Comparison of ENCODE assay signal across 8 cellular contexts in the genomic region with DNA sequence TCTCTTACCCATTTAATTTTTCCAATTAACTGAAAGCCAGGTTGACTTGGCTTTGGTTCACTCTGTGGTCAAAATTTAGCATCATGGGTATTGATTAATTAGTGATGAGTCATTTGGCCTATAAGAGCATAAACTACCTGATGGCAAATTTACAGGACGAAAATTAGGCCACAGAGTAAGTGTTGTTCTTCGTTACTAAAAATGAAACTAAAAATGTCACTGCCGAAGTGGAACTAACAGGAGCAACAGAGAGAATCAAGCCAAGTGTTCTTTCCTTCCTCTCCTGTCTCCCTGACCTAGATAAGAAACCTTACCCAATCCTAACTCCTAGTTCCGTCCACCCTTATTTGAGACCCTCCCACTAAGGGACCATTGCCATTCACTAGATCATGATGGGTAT.
DNase-seq lines count a peak whose midpoint lies in the region; ATAC-seq and TF ChIP-seq lines count a peak whose summit lies in the region.

No MANE protein-coding gene starts in this region.

- H4K20me1 ChIP-seq in SK-N-SH (ENCODE audit: insufficient read depth) = no peaks in the 10 kb centered on the region

- in situ Hi-C loops in Panc1 (cut with HindIII; ENCODE audit: low pct_unique_long_range_greater_than_20kb, low sequenced_read_pairs) = no loop called here

- POLR2A ChIA-PET in SK-N-SH (lab: Yijun Ruan, JAX) (no interaction called here), Panc1 (lab: Charles Lee) (no interaction called here)

- no peak for TF ChIP-seq EP300 in SK-N-SH (IDR thresholded peaks at IDR 0.05; ENCODE audit: borderline replicate concordance in 1 of 2, low read depth in 1 of 2, low read length in 1 of 2)

- no peaks in the 10 kb centered on the region for H3K79me2 ChIP-seq in SK-N-SH (ENCODE audit: insufficient read depth)

- ATAC-seq in SK-N-SH treated with all-trans-retinoic acid at 6 μM for 48 hours (no peak), HG02973 (IDR thresholded peaks at IDR 0.05; ENCODE audit: unreplicated experiment) (peak; percentile 90), Panc1 (0 out of 2 replicates have a peak, but pooled peaks have one; percentile 26), heart left ventricle (peak; percentile 58 to 66 (median 64))

- TF ChIP-seq POLR2A in heart left ventricle (IDR thresholded peaks at IDR 0.05) (no peak), uterus (IDR thresholded peaks at IDR 0.05) (no peak)

- DNase-seq in SK-N-SH = no peak
- DNase-seq in Panc1 (ENCODE audit: low read depth, low spot score) = no peak
- no peak for DNase-seq in heart left ventricle
- DNase-seq in uterus = no peak
- no peak for DNase-seq in effector CD4-positive, alpha-beta T cell
- no peak for DNase-seq in DMS 273 treated with DMSO at 0.1 percent for 48 hours (lab: John Stamatoyannopoulos, UW)

- TF ChIP-seq RAD21 in SK-N-SH (IDR thresholded peaks at IDR 0.05; ENCODE audit: low read length) = no peak

- H3K27ac ChIP-seq in SK-N-SH (ENCODE audit: low read depth in 2 of 2, low read length in 1 of 2) = no peak overlapping the region
- H3K27ac ChIP-seq in Panc1 (ENCODE audit: low read length) = no peak overlapping the region
- H3K27ac ChIP-seq in heart left ventricle = peak overlapping the region in 2 of 12 donors; percentile 3 to 36
- H3K27ac ChIP-seq in uterus = no peak overlapping the region

- CTCF ChIA-PET in SK-N-SH (lab: Yijun Ruan, JAX) = interaction anchor here (1.3 kb wide), 1 partner anchor 261 kb away, joined by 3 read pairs; no protein-coding TSS in a partner anchor
- CTCF ChIA-PET in Panc1 (lab: Charles Lee) = no interaction called here

- peaks cover 0 to 6% of the 10 kb centered on the region in 2 experiments; a peak in 2 of 4 replicates for H3K4me1 ChIP-seq in SK-N-SH (ENCODE audit: control insufficient read depth in 1 of 2, insufficient read depth in 2 of 2, low read depth in 1 of 2, low read length in 1 of 2)
- H3K4me1 ChIP-seq in Panc1 (ENCODE audit: control insufficient read depth, insufficient read depth, low read length) = no peaks in the 10 kb centered on the region
- peaks cover 0 to 17% (median 6%) of the 10 kb centered on the region in 12 donors for H3K4me1 ChIP-seq in heart left ventricle
- H3K4me1 ChIP-seq in uterus = no peaks in the 10 kb centered on the region

- H3K9ac ChIP-seq in SK-N-SH = no peak overlapping the region

- H3K4me2 ChIP-seq in SK-N-SH = peak overlapping the region; percentile 33; the same call in 1 of the 2 replicates

- H2AFZ ChIP-seq in SK-N-SH (ENCODE audit: low read depth) = 0 out of 2 replicates have a peak overlapping the region, but pooled peaks have one; percentile 35

- no peaks in the 10 kb centered on the region for H3F3A ChIP-seq in SK-N-SH (replicated peaks; ENCODE audit: insufficient read depth)

- no TSS peak for BruUV-seq in Panc1 (replicated peaks; lab: Mats Ljungman, UMichigan)

- H3K36me3 ChIP-seq in SK-N-SH (replicated peaks in 1 of 2; ENCODE audit: control insufficient read depth in 1 of 2, insufficient read depth in 2 of 2, low read length in 1 of 2) (no peaks in the 10 kb centered on the region), Panc1 (ENCODE audit: control insufficient read depth, insufficient read depth, low read length) (no peaks in the 10 kb centered on the region), heart left ventricle (no peaks in the 10 kb centered on the region), uterus (no peaks in the 10 kb centered on the region)

- H3K9me3 ChIP-seq in SK-N-SH (no peaks in the 10 kb centered on the region), Panc1 (ENCODE audit: control insufficient read depth, insufficient read depth, low read depth, low read length) (no peaks in the 10 kb centered on the region), heart left ventricle (no peaks in the 10 kb centered on the region), uterus (no peaks in the 10 kb centered on the region)

- intact Hi-C loops in Panc1 (cut with micrococcal nuclease; ENCODE audit: unreplicated experiment) (no loop called here), heart left ventricle (cut with DNase I) (no loop called here), uterus (cut with DNase I; ENCODE audit: low total_unique reads) (no loop called here)

- H3K4me3 ChIP-seq in SK-N-SH (ENCODE audit: low read depth in 2 of 2, low read length in 1 of 2) = no peak overlapping the region; a peak in 1 of 4 replicates
- peak overlapping the region; percentile 20 to 36; a peak in 3 of 4 replicates for H3K4me3 ChIP-seq in Panc1 (ENCODE audit: low read depth in 2 of 2, low read length in 2 of 2)
- peak overlapping the region in 9 of 12 donors; percentile 16 to 51 (median 35) for H3K4me3 ChIP-seq in heart left ventricle
- peak overlapping the region; percentile 13 to 32 for H3K4me3 ChIP-seq in uterus

- H3K27me3 ChIP-seq in SK-N-SH (ENCODE audit: insufficient read depth) (no peaks in the 10 kb centered on the region), Panc1 (ENCODE audit: control insufficient read depth, insufficient read depth, low read length) (no peaks in the 10 kb centered on the region), heart left ventricle (no peaks in the 10 kb centered on the region), uterus (no peaks in the 10 kb centered on the region)

- no peak for TF ChIP-seq CTCF in SK-N-SH (IDR thresholded peaks at IDR 0.05)
- TF ChIP-seq CTCF in Panc1 (IDR thresholded peaks at IDR 0.05) = no peak
- no peak for TF ChIP-seq CTCF in heart left ventricle (IDR thresholded peaks at IDR 0.05)
- TF ChIP-seq CTCF in uterus (IDR thresholded peaks at IDR 0.05) = no peak

- WGBS in SK-N-SH (ENCODE audit: low lambda C conversion rate) = 60% methylated on average over 4 of the region's 4 CpGs
- WGBS in heart left ventricle, 4 donors = 4 to 39% (median 10%) methylated on average over 4 of the region's 4 CpGs

- no peaks in the 10 kb centered on the region for H3K9me2 ChIP-seq in SK-N-SH

TF ChIP-seq in SK-N-SH, 30 proteins besides CTCF, POLR2A, EP300 and RAD21:
- no peak for TF ChIP-seq EZH2phosphoT487 (IDR thresholded peaks at IDR 0.05; ENCODE audit: borderline replicate concordance, low read depth)

TF ChIP-seq in SK-N-SH treated with all-trans-retinoic acid at 6 μM for 48 hours, 23 proteins besides CTCF, POLR2A, EP300 and RAD21:
- TF ChIP-seq, protein P1, sequence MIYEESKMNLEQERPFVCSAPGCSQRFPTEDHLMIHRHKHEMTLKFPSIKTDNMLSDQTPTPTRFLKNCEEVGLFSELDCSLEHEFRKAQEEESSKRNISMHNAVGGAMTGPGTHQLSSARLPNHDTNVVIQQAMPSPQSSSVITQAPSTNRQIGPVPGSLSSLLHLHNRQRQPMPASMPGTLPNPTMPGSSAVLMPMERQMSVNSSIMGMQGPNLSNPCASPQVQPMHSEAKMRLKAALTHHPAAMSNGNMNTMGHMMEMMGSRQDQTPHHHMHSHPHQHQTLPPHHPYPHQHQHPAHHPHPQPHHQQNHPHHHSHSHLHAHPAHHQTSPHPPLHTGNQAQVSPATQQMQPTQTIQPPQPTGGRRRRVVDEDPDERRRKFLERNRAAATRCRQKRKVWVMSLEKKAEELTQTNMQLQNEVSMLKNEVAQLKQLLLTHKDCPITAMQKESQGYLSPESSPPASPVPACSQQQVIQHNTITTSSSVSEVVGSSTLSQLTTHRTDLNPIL (CRISPR knock-in tag; IDR thresholded peaks at IDR 0.05; ENCODE audit: low read depth) = no peak
- TF ChIP-seq BACH2 (CRISPR knock-in tag; IDR thresholded peaks at IDR 0.05; ENCODE audit: borderline replicate concordance) (no peak), TCF4 (CRISPR knock-in tag; IDR thresholded peaks at IDR 0.05; ENCODE audit: borderline replicate concordance) (no peak), CSDC2 (CRISPR knock-in tag; IDR thresholded peaks at IDR 0.05) (no peak), ZNF565 (CRISPR knock-in tag; conservative IDR thresholded peaks at IDR 0.05; ENCODE audit: low read depth) (no peak), ZFP3 (CRISPR knock-in tag; IDR thresholded peaks at IDR 0.05) (no peak)
- TF ChIP-seq, protein P2, sequence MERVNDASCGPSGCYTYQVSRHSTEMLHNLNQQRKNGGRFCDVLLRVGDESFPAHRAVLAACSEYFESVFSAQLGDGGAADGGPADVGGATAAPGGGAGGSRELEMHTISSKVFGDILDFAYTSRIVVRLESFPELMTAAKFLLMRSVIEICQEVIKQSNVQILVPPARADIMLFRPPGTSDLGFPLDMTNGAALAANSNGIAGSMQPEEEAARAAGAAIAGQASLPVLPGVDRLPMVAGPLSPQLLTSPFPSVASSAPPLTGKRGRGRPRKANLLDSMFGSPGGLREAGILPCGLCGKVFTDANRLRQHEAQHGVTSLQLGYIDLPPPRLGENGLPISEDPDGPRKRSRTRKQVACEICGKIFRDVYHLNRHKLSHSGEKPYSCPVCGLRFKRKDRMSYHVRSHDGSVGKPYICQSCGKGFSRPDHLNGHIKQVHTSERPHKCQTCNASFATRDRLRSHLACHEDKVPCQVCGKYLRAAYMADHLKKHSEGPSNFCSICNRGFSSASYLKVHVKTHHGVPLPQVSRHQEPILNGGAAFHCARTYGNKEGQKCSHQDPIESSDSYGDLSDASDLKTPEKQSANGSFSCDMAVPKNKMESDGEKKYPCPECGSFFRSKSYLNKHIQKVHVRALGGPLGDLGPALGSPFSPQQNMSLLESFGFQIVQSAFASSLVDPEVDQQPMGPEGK (CRISPR knock-in tag; IDR thresholded peaks at IDR 0.05; ENCODE audit: borderline replicate concordance) = no peak
- TF ChIP-seq, protein P3, sequence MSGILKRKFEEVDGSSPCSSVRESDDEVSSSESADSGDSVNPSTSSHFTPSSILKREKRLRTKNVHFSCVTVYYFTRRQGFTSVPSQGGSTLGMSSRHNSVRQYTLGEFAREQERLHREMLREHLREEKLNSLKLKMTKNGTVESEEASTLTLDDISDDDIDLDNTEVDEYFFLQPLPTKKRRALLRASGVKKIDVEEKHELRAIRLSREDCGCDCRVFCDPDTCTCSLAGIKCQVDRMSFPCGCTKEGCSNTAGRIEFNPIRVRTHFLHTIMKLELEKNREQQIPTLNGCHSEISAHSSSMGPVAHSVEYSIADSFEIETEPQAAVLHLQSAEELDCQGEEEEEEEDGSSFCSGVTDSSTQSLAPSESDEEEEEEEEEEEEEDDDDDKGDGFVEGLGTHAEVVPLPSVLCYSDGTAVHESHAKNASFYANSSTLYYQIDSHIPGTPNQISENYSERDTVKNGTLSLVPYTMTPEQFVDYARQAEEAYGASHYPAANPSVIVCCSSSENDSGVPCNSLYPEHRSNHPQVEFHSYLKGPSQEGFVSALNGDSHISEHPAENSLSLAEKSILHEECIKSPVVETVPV (CRISPR knock-in tag; IDR thresholded peaks at IDR 0.05) = no peak

Comparison
In these comparisons a context has a peak if more than half of its experiments do, and no peak if none do; other contexts are left out.
1. H3K4me3 ChIP-seq: peak in Panc1 (2 of 2), heart left ventricle (9 of 12) and uterus (2 of 2); none in SK-N-SH (0 of 2).